ENCODE assay signal across 10 cellular contexts in the genomic region with DNA sequence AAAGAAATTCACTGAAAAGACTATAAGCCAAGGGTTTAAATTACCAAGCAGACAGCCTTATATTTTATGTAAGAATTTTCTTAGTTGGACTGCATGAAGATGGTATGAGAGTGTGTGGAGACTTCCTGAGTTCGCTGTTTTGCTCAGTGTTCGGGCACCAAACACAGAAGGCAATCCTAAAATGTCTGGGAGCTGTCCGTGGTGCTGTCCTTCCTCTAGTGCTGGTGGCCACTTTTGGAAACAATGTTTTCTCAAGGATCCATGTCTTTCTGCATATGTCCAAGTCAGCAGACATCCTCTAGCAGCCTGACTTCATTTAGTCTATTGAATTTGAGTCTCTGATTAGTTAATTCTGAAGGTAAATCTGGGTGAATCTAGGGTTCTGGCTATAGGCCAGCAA.
A peak's percentile ranks its signal among the peaks of the same experiment; 100 is the strongest.
DNase-seq lines count a peak whose midpoint lies in the region; ATAC-seq and TF ChIP-seq lines count a peak whose summit lies in the region.
"Had no signal": no experiment of that assay in that cellular context is flagged by ENCODE, and none has a peak within 500 bp of the region (broad histone marks: within the 10 kb centered on the region; RNA-seq: fewer than 3 reads in every experiment).

No MANE protein-coding gene starts in this region.

- TF ChIP-seq POLR2A in erythroblast (IDR thresholded peaks at IDR 0.05; ENCODE audit: low read length), result no peak

- DNase-seq in activated gamma-delta T cell treated with Interleukin-2 at 50 U/mL for 16 hours (peak; percentile 6), activated gamma-delta T cell (lab: John Stamatoyannopoulos, UW) (no peak), RKO (ENCODE audit: low spot score) (peak; percentile 42), erythroblast (lab: John Stamatoyannopoulos, UW) (peak; percentile 16 to 20), NCI-H446 treated with DMSO at 0.1 percent for 48 hours (lab: John Stamatoyannopoulos, UW) (no peak), NCI-H2029 (lab: John Stamatoyannopoulos, UW) (no peak)
- DNase-seq in stimulated activated CD4-positive, alpha-beta T cell treated with anti-CD3 and anti-CD28 coated beads, Interleukin-15, amount 100 ng/mL, for 24 hours, result peak; percentile 27
- DNase-seq: naive B cell, NCI-H1105 had no signal

- no peak for ATAC-seq in GM18873 (IDR thresholded peaks at IDR 0.05; ENCODE audit: low FRiP score, unreplicated experiment)

Comparison
In these comparisons a context has a peak if more than half of its experiments do, and no peak if none do; other contexts are left out.
1. DNase-seq: peak in activated gamma-delta T cell treated with Interleukin-2 at 50 U/mL for 16 hours (single experiment), RKO (single experiment), erythroblast (2 of 2) and stimulated activated CD4-positive, alpha-beta T cell treated with anti-CD3 and anti-CD28 coated beads, Interleukin-15, amount 100 ng/mL, for 24 hours (single experiment); none in activated gamma-delta T cell (single experiment), NCI-H446 treated with DMSO at 0.1 percent for 48 hours (single experiment) and NCI-H2029 (single experiment).